1 cellular context compared by ENCODE assay signal in the genomic region with DNA sequence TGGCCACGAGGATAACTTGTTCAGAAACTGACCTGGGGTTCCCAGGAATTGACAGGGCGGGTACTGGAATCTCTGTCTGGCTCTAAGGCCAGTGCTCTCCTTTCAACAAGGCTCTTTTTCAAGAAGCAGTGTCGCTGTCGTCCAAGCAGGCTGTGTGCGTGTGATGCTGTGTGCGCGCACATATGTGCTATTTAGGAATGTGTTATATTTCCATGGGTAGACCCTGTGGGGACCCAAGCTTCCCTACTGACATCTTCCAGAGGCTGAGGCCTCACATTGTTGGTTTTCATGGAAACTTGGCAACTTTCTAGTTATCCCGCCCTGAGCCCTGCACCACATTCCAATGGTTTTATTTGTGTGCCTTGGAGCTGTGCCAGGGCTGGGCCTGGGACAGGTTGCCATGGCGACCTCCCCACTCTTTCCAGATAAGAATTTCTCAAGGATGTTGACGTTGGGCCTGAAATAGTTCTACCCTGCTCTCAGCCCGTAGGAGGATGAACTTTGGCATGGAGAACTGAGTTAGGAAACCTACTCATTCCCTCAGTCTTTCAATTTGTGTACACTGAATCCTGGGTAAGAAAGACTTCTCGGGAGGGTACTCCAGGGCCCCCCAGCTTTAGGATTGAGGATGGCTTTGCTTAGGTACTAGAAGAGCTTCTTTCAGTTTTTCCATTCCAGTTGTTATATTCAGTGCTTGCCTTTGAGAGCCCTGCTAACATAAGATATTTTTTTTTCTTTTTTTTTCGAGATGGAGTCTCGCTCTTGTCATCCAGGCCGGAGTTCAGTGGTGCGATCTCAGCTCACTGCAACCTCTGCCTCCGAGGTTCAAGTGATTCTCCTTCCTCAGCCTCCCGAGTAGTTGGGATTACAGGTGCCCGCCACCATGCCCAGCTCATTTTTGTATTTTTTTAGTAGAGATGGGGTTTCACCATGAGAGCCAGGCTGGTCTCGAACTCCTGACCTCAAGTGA.
TF ChIP-seq lines count a peak whose summit lies in the region.

No MANE protein-coding gene starts in this region.

TF ChIP-seq in HEK293, 187 proteins besides CTCF, POLR2A, EP300 and RAD21 (continued from another document and continues in another):
- TF ChIP-seq, protein P1, sequence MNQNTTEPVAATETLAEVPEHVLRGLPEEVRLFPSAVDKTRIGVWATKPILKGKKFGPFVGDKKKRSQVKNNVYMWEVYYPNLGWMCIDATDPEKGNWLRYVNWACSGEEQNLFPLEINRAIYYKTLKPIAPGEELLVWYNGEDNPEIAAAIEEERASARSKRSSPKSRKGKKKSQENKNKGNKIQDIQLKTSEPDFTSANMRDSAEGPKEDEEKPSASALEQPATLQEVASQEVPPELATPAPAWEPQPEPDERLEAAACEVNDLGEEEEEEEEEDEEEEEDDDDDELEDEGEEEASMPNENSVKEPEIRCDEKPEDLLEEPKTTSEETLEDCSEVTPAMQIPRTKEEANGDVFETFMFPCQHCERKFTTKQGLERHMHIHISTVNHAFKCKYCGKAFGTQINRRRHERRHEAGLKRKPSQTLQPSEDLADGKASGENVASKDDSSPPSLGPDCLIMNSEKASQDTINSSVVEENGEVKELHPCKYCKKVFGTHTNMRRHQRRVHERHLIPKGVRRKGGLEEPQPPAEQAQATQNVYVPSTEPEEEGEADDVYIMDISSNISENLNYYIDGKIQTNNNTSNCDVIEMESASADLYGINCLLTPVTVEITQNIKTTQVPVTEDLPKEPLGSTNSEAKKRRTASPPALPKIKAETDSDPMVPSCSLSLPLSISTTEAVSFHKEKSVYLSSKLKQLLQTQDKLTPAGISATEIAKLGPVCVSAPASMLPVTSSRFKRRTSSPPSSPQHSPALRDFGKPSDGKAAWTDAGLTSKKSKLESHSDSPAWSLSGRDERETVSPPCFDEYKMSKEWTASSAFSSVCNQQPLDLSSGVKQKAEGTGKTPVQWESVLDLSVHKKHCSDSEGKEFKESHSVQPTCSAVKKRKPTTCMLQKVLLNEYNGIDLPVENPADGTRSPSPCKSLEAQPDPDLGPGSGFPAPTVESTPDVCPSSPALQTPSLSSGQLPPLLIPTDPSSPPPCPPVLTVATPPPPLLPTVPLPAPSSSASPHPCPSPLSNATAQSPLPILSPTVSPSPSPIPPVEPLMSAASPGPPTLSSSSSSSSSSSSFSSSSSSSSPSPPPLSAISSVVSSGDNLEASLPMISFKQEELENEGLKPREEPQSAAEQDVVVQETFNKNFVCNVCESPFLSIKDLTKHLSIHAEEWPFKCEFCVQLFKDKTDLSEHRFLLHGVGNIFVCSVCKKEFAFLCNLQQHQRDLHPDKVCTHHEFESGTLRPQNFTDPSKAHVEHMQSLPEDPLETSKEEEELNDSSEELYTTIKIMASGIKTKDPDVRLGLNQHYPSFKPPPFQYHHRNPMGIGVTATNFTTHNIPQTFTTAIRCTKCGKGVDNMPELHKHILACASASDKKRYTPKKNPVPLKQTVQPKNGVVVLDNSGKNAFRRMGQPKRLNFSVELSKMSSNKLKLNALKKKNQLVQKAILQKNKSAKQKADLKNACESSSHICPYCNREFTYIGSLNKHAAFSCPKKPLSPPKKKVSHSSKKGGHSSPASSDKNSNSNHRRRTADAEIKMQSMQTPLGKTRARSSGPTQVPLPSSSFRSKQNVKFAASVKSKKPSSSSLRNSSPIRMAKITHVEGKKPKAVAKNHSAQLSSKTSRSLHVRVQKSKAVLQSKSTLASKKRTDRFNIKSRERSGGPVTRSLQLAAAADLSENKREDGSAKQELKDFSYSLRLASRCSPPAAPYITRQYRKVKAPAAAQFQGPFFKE (tag by site-specific recombination; IDR thresholded peaks at IDR 0.05; ENCODE audit: borderline replicate concordance) = no peak
- no peak for TF ChIP-seq HOXC10 (CRISPR knock-in tag; IDR thresholded peaks at IDR 0.05)
- no peak for TF ChIP-seq MEIS1 (CRISPR knock-in tag; IDR thresholded peaks at IDR 0.05; ENCODE audit: borderline replicate concordance)
- no peak for TF ChIP-seq ZNF521 (tag by site-specific recombination; IDR thresholded peaks at IDR 0.05)
- peak; percentile 90 for TF ChIP-seq ZFHX2 (tag by site-specific recombination; conservative IDR thresholded peaks at IDR 0.05)
- no peak for TF ChIP-seq ZNF146 (tag by site-specific recombination; IDR thresholded peaks at IDR 0.05)
- TF ChIP-seq OSR2 (tag by site-specific recombination; IDR thresholded peaks at IDR 0.05) = no peak
- TF ChIP-seq, protein P2, sequence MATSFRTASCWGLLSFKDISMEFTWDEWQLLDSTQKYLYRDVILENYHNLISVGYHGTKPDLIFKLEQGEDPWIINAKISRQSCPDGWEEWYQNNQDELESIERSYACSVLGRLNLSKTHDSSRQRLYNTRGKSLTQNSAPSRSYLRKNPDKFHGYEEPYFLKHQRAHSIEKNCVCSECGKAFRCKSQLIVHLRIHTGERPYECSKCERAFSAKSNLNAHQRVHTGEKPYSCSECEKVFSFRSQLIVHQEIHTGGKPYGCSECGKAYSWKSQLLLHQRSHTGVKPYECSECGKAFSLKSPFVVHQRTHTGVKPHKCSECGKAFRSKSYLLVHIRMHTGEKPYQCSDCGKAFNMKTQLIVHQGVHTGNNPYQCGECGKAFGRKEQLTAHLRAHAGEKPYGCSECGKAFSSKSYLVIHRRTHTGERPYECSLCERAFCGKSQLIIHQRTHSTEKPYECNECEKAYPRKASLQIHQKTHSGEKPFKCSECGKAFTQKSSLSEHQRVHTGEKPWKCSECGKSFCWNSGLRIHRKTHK (tag by site-specific recombination; IDR thresholded peaks at IDR 0.05) = no peak
- no peak for TF ChIP-seq ZNF138 (tag by site-specific recombination; IDR thresholded peaks at IDR 0.05; ENCODE audit: borderline replicate concordance)
- TF ChIP-seq, protein P3, sequence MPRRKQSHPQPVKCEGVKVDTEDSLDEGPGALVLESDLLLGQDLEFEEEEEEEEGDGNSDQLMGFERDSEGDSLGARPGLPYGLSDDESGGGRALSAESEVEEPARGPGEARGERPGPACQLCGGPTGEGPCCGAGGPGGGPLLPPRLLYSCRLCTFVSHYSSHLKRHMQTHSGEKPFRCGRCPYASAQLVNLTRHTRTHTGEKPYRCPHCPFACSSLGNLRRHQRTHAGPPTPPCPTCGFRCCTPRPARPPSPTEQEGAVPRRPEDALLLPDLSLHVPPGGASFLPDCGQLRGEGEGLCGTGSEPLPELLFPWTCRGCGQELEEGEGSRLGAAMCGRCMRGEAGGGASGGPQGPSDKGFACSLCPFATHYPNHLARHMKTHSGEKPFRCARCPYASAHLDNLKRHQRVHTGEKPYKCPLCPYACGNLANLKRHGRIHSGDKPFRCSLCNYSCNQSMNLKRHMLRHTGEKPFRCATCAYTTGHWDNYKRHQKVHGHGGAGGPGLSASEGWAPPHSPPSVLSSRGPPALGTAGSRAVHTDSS (tag by site-specific recombination; IDR thresholded peaks at IDR 0.05) = no peak
- 0 out of 2 replicates have a peak, but pooled peaks have one; percentile 19 for TF ChIP-seq FEZF1 (tag by site-specific recombination; IDR thresholded peaks at IDR 0.05)
- TF ChIP-seq, protein P4, sequence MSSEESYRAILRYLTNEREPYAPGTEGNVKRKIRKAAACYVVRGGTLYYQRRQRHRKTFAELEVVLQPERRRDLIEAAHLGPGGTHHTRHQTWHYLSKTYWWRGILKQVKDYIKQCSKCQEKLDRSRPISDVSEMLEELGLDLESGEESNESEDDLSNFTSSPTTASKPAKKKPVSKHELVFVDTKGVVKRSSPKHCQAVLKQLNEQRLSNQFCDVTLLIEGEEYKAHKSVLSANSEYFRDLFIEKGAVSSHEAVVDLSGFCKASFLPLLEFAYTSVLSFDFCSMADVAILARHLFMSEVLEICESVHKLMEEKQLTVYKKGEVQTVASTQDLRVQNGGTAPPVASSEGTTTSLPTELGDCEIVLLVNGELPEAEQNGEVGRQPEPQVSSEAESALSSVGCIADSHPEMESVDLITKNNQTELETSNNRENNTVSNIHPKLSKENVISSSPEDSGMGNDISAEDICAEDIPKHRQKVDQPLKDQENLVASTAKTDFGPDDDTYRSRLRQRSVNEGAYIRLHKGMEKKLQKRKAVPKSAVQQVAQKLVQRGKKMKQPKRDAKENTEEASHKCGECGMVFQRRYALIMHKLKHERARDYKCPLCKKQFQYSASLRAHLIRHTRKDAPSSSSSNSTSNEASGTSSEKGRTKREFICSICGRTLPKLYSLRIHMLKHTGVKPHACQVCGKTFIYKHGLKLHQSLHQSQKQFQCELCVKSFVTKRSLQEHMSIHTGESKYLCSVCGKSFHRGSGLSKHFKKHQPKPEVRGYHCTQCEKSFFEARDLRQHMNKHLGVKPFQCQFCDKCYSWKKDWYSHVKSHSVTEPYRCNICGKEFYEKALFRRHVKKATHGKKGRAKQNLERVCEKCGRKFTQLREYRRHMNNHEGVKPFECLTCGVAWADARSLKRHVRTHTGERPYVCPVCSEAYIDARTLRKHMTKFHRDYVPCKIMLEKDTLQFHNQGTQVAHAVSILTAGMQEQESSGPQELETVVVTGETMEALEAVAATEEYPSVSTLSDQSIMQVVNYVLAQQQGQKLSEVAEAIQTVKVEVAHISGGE (tag by site-specific recombination; conservative IDR thresholded peaks at IDR 0.05; ENCODE audit: low read depth) = no peak
- no peak for TF ChIP-seq ZNF23 (tag by site-specific recombination; IDR thresholded peaks at IDR 0.05; ENCODE audit: borderline replicate concordance)
- no peak for TF ChIP-seq ZNF214 (tag by site-specific recombination; IDR thresholded peaks at IDR 0.05; ENCODE audit: borderline replicate concordance)
- TF ChIP-seq ZNF302 (tag by site-specific recombination; IDR thresholded peaks at IDR 0.05; ENCODE audit: low read depth) = no peak
- TF ChIP-seq ZBTB8A (tag by site-specific recombination; IDR thresholded peaks at IDR 0.05) = peak; percentile 35; the same call in 1 of the 2 replicates
- no peak for TF ChIP-seq ZNF768 (tag by site-specific recombination; IDR thresholded peaks at IDR 0.05)
- TF ChIP-seq ZNF571 (tag by site-specific recombination; IDR thresholded peaks at IDR 0.05) = no peak
- TF ChIP-seq ZSCAN16 (tag by site-specific recombination; IDR thresholded peaks at IDR 0.05) = no peak
- no peak for TF ChIP-seq YY2 (tag by site-specific recombination; IDR thresholded peaks at IDR 0.05)
- TF ChIP-seq ZNF132 (tag by site-specific recombination; IDR thresholded peaks at IDR 0.05; ENCODE audit: borderline replicate concordance) = no peak
- TF ChIP-seq HOXA7 (CRISPR knock-in tag; IDR thresholded peaks at IDR 0.05; ENCODE audit: borderline replicate concordance) = no peak
- no peak for TF ChIP-seq ZNF112 (tag by site-specific recombination; IDR thresholded peaks at IDR 0.05)
- TF ChIP-seq, protein P5, sequence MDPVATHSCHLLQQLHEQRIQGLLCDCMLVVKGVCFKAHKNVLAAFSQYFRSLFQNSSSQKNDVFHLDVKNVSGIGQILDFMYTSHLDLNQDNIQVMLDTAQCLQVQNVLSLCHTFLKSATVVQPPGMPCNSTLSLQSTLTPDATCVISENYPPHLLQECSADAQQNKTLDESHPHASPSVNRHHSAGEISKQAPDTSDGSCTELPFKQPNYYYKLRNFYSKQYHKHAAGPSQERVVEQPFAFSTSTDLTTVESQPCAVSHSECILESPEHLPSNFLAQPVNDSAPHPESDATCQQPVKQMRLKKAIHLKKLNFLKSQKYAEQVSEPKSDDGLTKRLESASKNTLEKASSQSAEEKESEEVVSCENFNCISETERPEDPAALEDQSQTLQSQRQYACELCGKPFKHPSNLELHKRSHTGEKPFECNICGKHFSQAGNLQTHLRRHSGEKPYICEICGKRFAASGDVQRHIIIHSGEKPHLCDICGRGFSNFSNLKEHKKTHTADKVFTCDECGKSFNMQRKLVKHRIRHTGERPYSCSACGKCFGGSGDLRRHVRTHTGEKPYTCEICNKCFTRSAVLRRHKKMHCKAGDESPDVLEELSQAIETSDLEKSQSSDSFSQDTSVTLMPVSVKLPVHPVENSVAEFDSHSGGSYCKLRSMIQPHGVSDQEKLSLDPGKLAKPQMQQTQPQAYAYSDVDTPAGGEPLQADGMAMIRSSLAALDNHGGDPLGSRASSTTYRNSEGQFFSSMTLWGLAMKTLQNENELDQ (tag by site-specific recombination; IDR thresholded peaks at IDR 0.05; ENCODE audit: low read depth) = no peak
- TF ChIP-seq, protein P6, sequence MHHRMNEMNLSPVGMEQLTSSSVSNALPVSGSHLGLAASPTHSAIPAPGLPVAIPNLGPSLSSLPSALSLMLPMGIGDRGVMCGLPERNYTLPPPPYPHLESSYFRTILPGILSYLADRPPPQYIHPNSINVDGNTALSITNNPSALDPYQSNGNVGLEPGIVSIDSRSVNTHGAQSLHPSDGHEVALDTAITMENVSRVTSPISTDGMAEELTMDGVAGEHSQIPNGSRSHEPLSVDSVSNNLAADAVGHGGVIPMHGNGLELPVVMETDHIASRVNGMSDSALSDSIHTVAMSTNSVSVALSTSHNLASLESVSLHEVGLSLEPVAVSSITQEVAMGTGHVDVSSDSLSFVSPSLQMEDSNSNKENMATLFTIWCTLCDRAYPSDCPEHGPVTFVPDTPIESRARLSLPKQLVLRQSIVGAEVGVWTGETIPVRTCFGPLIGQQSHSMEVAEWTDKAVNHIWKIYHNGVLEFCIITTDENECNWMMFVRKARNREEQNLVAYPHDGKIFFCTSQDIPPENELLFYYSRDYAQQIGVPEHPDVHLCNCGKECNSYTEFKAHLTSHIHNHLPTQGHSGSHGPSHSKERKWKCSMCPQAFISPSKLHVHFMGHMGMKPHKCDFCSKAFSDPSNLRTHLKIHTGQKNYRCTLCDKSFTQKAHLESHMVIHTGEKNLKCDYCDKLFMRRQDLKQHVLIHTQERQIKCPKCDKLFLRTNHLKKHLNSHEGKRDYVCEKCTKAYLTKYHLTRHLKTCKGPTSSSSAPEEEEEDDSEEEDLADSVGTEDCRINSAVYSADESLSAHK (tag by site-specific recombination; IDR thresholded peaks at IDR 0.05) = peak; percentile 76
- TF ChIP-seq ZNF473 (tag by site-specific recombination; IDR thresholded peaks at IDR 0.05) = no peak
- TF ChIP-seq, protein P7, sequence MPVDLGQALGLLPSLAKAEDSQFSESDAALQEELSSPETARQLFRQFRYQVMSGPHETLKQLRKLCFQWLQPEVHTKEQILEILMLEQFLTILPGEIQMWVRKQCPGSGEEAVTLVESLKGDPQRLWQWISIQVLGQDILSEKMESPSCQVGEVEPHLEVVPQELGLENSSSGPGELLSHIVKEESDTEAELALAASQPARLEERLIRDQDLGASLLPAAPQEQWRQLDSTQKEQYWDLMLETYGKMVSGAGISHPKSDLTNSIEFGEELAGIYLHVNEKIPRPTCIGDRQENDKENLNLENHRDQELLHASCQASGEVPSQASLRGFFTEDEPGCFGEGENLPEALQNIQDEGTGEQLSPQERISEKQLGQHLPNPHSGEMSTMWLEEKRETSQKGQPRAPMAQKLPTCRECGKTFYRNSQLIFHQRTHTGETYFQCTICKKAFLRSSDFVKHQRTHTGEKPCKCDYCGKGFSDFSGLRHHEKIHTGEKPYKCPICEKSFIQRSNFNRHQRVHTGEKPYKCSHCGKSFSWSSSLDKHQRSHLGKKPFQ (tag by site-specific recombination; IDR thresholded peaks at IDR 0.05) = no peak
- TF ChIP-seq, protein P8, sequence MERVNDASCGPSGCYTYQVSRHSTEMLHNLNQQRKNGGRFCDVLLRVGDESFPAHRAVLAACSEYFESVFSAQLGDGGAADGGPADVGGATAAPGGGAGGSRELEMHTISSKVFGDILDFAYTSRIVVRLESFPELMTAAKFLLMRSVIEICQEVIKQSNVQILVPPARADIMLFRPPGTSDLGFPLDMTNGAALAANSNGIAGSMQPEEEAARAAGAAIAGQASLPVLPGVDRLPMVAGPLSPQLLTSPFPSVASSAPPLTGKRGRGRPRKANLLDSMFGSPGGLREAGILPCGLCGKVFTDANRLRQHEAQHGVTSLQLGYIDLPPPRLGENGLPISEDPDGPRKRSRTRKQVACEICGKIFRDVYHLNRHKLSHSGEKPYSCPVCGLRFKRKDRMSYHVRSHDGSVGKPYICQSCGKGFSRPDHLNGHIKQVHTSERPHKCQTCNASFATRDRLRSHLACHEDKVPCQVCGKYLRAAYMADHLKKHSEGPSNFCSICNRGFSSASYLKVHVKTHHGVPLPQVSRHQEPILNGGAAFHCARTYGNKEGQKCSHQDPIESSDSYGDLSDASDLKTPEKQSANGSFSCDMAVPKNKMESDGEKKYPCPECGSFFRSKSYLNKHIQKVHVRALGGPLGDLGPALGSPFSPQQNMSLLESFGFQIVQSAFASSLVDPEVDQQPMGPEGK (tag by site-specific recombination; IDR thresholded peaks at IDR 0.05) = peak; percentile 64
- TF ChIP-seq ZNF114 (tag by site-specific recombination; IDR thresholded peaks at IDR 0.05) = no peak
- TF ChIP-seq ZNF558 (tag by site-specific recombination; IDR thresholded peaks at IDR 0.05) = no peak
